8 cellular contexts compared by ENCODE assay signal in genomic region chr12:92185052-92185451, GRCh38. TPM values are rescaled to one million over a fixed set of nuclear protein-coding genes. Genes with fewer than 3 reads are reported as not detected.
DNase-seq lines count a peak whose midpoint lies in the region; ATAC-seq lines count a peak whose summit lies in the region.
"Had no signal": no experiment of that assay in that cellular context is flagged by ENCODE, and none has a peak within 500 bp of the region (broad histone marks: within the 10 kb centered on the region; RNA-seq: fewer than 3 reads in every experiment).

No MANE protein-coding gene starts in this region.

- peaks cover 22 to 29% of the 10 kb centered on the region in 2 donors for H3K4me1 ChIP-seq in naive thymus-derived CD4-positive, alpha-beta T cell (ENCODE audit: control insufficient read depth in 2 of 2, insufficient read depth in 2 of 2, low read length in 2 of 2)

- no peak overlapping the region for H3K4me3 ChIP-seq in naive thymus-derived CD4-positive, alpha-beta T cell (ENCODE audit: low read length)

- H3K4me1 Mint-ChIP-seq in naive thymus-derived CD4-positive, alpha-beta T cell: peaks cover 23 to 71% (median 60%) of the 10 kb centered on the region in 7 donors

- peaks cover 0 to 16% (median 5%) of the 10 kb centered on the region in 5 donors for H3K36me3 Mint-ChIP-seq in naive thymus-derived CD4-positive, alpha-beta T cell

- H3K27me3 ChIP-seq in naive thymus-derived CD4-positive, alpha-beta T cell (ENCODE audit: control insufficient read depth in 2 of 2, insufficient read depth in 2 of 2, low read length in 2 of 2): no peaks in the 10 kb centered on the region

- intact Hi-C loops in naive thymus-derived CD4-positive, alpha-beta T cell (cut with micrococcal nuclease): loop anchor here (1.0 to 5.0 kb wide), 7 partner anchors 23 to 385 kb away; no protein-coding TSS in a partner anchor

- H3K9me3 ChIP-seq in naive thymus-derived CD4-positive, alpha-beta T cell (ENCODE audit: control insufficient read depth in 2 of 3, low read length in 3 of 3): no peaks in the 10 kb centered on the region

- POLR2A ChIA-PET in naive thymus-derived CD4-positive, alpha-beta T cell (lab: Charles Lee): interaction anchor here (0.6 to 2.2 kb wide), 6 partner anchors 10 to 76 kb away, joined by 3 to 15 read pairs (median 5); partner anchors contain the start of gene BTG1

- DNase-seq in Kasumi-1 (lab: John Stamatoyannopoulos, UW): peak; percentile 66 to 81
- peak in 8 of 9 donors; percentile 30 to 70 (median 56) for DNase-seq in naive thymus-derived CD4-positive, alpha-beta T cell
- DNase-seq in DMS114 treated with DMSO at 0.1 percent for 48 hours (lab: John Stamatoyannopoulos, UW; ENCODE audit: unreplicated experiment): no peak
- no peak for DNase-seq in HPDE6-E6E7 (ENCODE audit: extremely low spot score)
- DNase-seq in HCEC 1CT: no peak

- peak overlapping the region; percentile 74 for H3K27ac ChIP-seq in naive thymus-derived CD4-positive, alpha-beta T cell (ENCODE audit: low read depth, low read length)
- H3K27ac ChIP-seq: epithelial cell of prostate had no signal

- H3K9me3 Mint-ChIP-seq in naive thymus-derived CD4-positive, alpha-beta T cell: peaks cover 0 to 6% (median 0%) of the 10 kb centered on the region in 11 donors

- ATAC-seq in GM18909 (IDR thresholded peaks at IDR 0.05; ENCODE audit: poor library complexity, unreplicated experiment) (peak; percentile 65), HG02571 (IDR thresholded peaks at IDR 0.05; ENCODE audit: unreplicated experiment) (peak; percentile 62)
- peak; percentile 88 for ATAC-seq in naive thymus-derived CD4-positive, alpha-beta T cell

- CTCF ChIA-PET in naive thymus-derived CD4-positive, alpha-beta T cell (lab: Charles Lee): interaction anchor here (0.7 kb wide), 1 partner anchor 29 kb away, joined by 3 read pairs; no protein-coding TSS in a partner anchor

- H3K27me3 Mint-ChIP-seq in naive thymus-derived CD4-positive, alpha-beta T cell: no peaks in the 10 kb centered on the region

- no peaks in the 10 kb centered on the region for H3K36me3 ChIP-seq in naive thymus-derived CD4-positive, alpha-beta T cell (ENCODE audit: control insufficient read depth in 2 of 3, insufficient read depth in 3 of 3, low read length in 3 of 3)

- peak overlapping the region; percentile 28 to 77 (median 68) for H3K4me3 Mint-ChIP-seq in naive thymus-derived CD4-positive, alpha-beta T cell

- H3K27ac Mint-ChIP-seq in naive thymus-derived CD4-positive, alpha-beta T cell: peak overlapping the region; percentile 83 to 96 (median 93)

RNA-seq across cellular contexts. Expression of gene BTG1, which starts 39.4 kb away (rescaled TPM):
- 1,000 to 10,000 TPM in 2 of 5 experiments, 100 to 1,000 TPM in 3; 188 to 1,246 (median 571) TPM for total RNA-seq in naive thymus-derived CD4-positive, alpha-beta T cell
- polyA plus RNA-seq in naive thymus-derived CD4-positive, alpha-beta T cell: 100 to 1,000 TPM; 479 to 649 TPM

Comparison
In these comparisons a context has a peak if more than half of its experiments do, and no peak if none do; other contexts are left out.
1. DNase-seq: peak in Kasumi-1 (2 of 2) and naive thymus-derived CD4-positive, alpha-beta T cell (8 of 9); none in DMS114 treated with DMSO at 0.1 percent for 48 hours (single experiment), HPDE6-E6E7 (single experiment) and HCEC 1CT (single experiment).
2. Peak in every context shown above with its lines, with median percentiles within 50 percentile points of each other: ATAC-seq.